8 cellular contexts compared by ENCODE assay signal in genomic region chr11:47407746-47408590, GRCh38. TPM values are rescaled to one million over a fixed set of nuclear protein-coding genes. Genes with fewer than 3 reads are reported as not detected.
DNase-seq lines count a peak whose midpoint lies in the region; ATAC-seq and FAIRE-seq lines count a peak whose summit lies in the region.

Gene SLC39A13 (plus strand): TSS chr11:47408590. CDS start chr11:47410095, 1,505 bp downstream.

- peak; percentile 86 for FAIRE-seq in urothelium cell line (lab: Jason Lieb, UNC)

- intact Hi-C loops in left ventricle myocardium superior (cut with micrococcal nuclease): no loop called here

- DNase-seq in NCI-H187 treated with DMSO at 0.1 percent for 48 hours (lab: John Stamatoyannopoulos, UW) (peak; percentile 52), T-helper 2 cell (peak; percentile 83 to 95 (median 87)), left ventricle myocardium superior (peak; percentile 96), pulmonary artery endothelial cell (ENCODE audit: low read depth, low spot score) (peak; percentile 88), urothelium cell line (ENCODE audit: low spot score) (peak; percentile 98)

- H3K27ac ChIP-seq in angular gyrus (ENCODE audit: low read depth, low read length): peak within 1 kb of the TSS; percentile 94

- peak; percentile 87 for ATAC-seq in GM18502 (IDR thresholded peaks at IDR 0.05; ENCODE audit: poor library complexity, unreplicated experiment)
- ATAC-seq in HG02943 (IDR thresholded peaks at IDR 0.05; ENCODE audit: low read depth, unreplicated experiment): peak; percentile 81
- ATAC-seq in left ventricle myocardium superior: peak; percentile 90

RNA-seq across cellular contexts. Expression of gene SLC39A13, which starts in this region (rescaled TPM):
- total RNA-seq in left ventricle myocardium superior (39.5 TPM), pulmonary artery endothelial cell (60.8 and 77.0 TPM in 2 replicates)

Comparison
In these comparisons a context has a peak if more than half of its experiments do, and no peak if none do; other contexts are left out.
1. Peak in every context shown above with its lines: DNase-seq, ATAC-seq and H3K27ac ChIP-seq.